1 cellular context compared by ENCODE assay signal in genomic region chr3:65879372-65879771, GRCh38.
TF ChIP-seq lines count a peak whose summit lies in the region.

No MANE protein-coding gene starts in this region.

TF ChIP-seq in HepG2, 621 proteins besides CTCF, POLR2A, EP300 and RAD21 (continued from another document):
- TF ChIP-seq CSRNP1 (CRISPR knock-in tag; IDR thresholded peaks at IDR 0.05) (no peak), BCL6 (CRISPR knock-in tag; IDR thresholded peaks at IDR 0.05) (no peak), THYN1 (CRISPR knock-in tag; IDR thresholded peaks at IDR 0.05; ENCODE audit: borderline replicate concordance, low read depth) (no peak), MTA3 (CRISPR knock-in tag; IDR thresholded peaks at IDR 0.05) (no peak), KLF9 (CRISPR knock-in tag; IDR thresholded peaks at IDR 0.05; ENCODE audit: low read depth) (no peak), ZNF768 (CRISPR knock-in tag; IDR thresholded peaks at IDR 0.05) (peak; percentile 69; the same call in 1 of the 2 replicates), ZSCAN22 (CRISPR knock-in tag; IDR thresholded peaks at IDR 0.05) (no peak)
TF ChIP-seq in HepG2: peak in this region for 1.
